In genomic region chr19:33804021-33804799, GRCh38 we compare ENCODE assay signal across 15 cellular contexts. TPM values are rescaled to one million over a fixed set of nuclear protein-coding genes. Genes with fewer than 3 reads are reported as not detected.
A peak's percentile ranks its signal among the peaks of the same experiment; 100 is the strongest.
DNase-seq lines count a peak whose midpoint lies in the region; ATAC-seq, FAIRE-seq and TF ChIP-seq lines count a peak whose summit lies in the region.
"Had no signal": no experiment of that assay in that cellular context is flagged by ENCODE, and none has a peak within 500 bp of the region (broad histone marks: within the 10 kb centered on the region; RNA-seq: fewer than 3 reads in every experiment).

No MANE protein-coding gene starts in this region.

- H3K4me2 ChIP-seq in trophoblast cell (ENCODE audit: low read length) = no peak overlapping the region
- H3K4me2 ChIP-seq: BLaER1 treated with 17β-estradiol and CSF1 and Interleukin-3, amounts not matched to agents 10 nM and 100 nM had no signal

- no peaks in the 10 kb centered on the region for H3K79me2 ChIP-seq in trophoblast cell (ENCODE audit: control insufficient read depth, insufficient read depth, low read length, poor library complexity)

- H3K18ac ChIP-seq in trophoblast cell (ENCODE audit: low read length) = no peak overlapping the region

- no peak overlapping the region for H4K8ac ChIP-seq in trophoblast cell (ENCODE audit: low read depth, low read length)

- FAIRE-seq in bronchial epithelial cell (lab: Jason Lieb, UNC) = no peak
- FAIRE-seq: frontal cortex, GM12878 had no signal

- H3K36me3 ChIP-seq in bronchial epithelial cell (ENCODE audit: control insufficient read depth, insufficient read depth, low read length) (peaks cover 32% of the 10 kb centered on the region), right atrium auricular region (no peaks in the 10 kb centered on the region), trophoblast cell (ENCODE audit: control insufficient read depth in 1 of 2, insufficient read depth in 2 of 2, low read length in 2 of 2) (peaks cover 64 to 71% of the 10 kb centered on the region in 2 experiments)

- H2BK12ac ChIP-seq in trophoblast cell (ENCODE audit: low read length) = no peak overlapping the region

- H4K91ac ChIP-seq in trophoblast cell (ENCODE audit: low read depth, low read length) = no peak overlapping the region

- H3K9ac ChIP-seq in trophoblast cell (ENCODE audit: low read length) = no peak overlapping the region

- WGBS in trophoblast cell (ENCODE audit: extremely low coverage, insufficient coverage, insufficient read length) = no CpG with 5 or more reads among the region's 10 CpGs

- H2BK120ac ChIP-seq in trophoblast cell (ENCODE audit: insufficient read depth, low read length, poor library complexity) = no peak overlapping the region

- H3K27me3 ChIP-seq in bronchial epithelial cell (ENCODE audit: control insufficient read depth, insufficient read depth, low read length) (no peaks in the 10 kb centered on the region), right atrium auricular region (no peaks in the 10 kb centered on the region), trophoblast cell (ENCODE audit: insufficient read depth, low read length) (no peaks in the 10 kb centered on the region)
- H3K27me3 ChIP-seq: BLaER1 treated with 17β-estradiol and CSF1 and Interleukin-3, amounts not matched to agents 10 nM and 100 nM had no signal

- no peak overlapping the region for H3K23ac ChIP-seq in trophoblast cell (ENCODE audit: low read length)

- no peak overlapping the region for H2AFZ ChIP-seq in trophoblast cell (ENCODE audit: insufficient read depth, low read length, poor library complexity)

- H3K9me3 ChIP-seq in right atrium auricular region (no peaks in the 10 kb centered on the region), trophoblast cell (ENCODE audit: insufficient read depth, low read depth, low read length) (peaks cover 3% of the 10 kb centered on the region)
- H3K9me3 ChIP-seq: BLaER1 treated with 17β-estradiol and CSF1 and Interleukin-3, amounts not matched to agents 10 nM and 100 nM had no signal

- no peak overlapping the region for H2AK5ac ChIP-seq in trophoblast cell (ENCODE audit: low read length)

- no peak overlapping the region for H2BK5ac ChIP-seq in trophoblast cell (ENCODE audit: low read depth, low read length, poor library complexity)

- H3K4me1 ChIP-seq in right atrium auricular region (peaks cover 0 to 47% of the 10 kb centered on the region in 2 donors), trophoblast cell (ENCODE audit: control insufficient read depth in 1 of 2, insufficient read depth in 2 of 2, low read length in 2 of 2) (peaks cover 9 to 14% of the 10 kb centered on the region in 2 experiments)

- DNase-seq in GM03348 (ENCODE audit: low spot score) (peak; percentile 52), bronchial epithelial cell (ENCODE audit: low read depth) (peak; percentile 86), right atrium auricular region (ENCODE audit: low spot score) (peak; percentile 87), sciatic nerve (ENCODE audit: low spot score) (peak; percentile 73), trophoblast cell (no peak), NAMALWA (ENCODE audit: low spot score) (no peak), COLO668 (lab: John Stamatoyannopoulos, UW; ENCODE audit: unreplicated experiment) (no peak)
- DNase-seq: activated B cell treated with CpG ODN at 0.5 μM for 24 hours; activated naive CD4-positive, alpha-beta T cell treated with anti-CD3 and anti-CD28 coated beads, Interleukin-2, amount 10 ng/mL, durations not matched to agents 7 days and 5 days had no signal

- H3K4ac ChIP-seq in trophoblast cell (ENCODE audit: low read depth, low read length) = no peak overlapping the region

- H4K12ac ChIP-seq in trophoblast cell (ENCODE audit: low read depth, low read length) = no peak overlapping the region

- TF ChIP-seq CTCF in bronchial epithelial cell (IDR thresholded peaks at IDR 0.05; ENCODE audit: insufficient read depth, low read length, severe bottlenecking) (no peak), right atrium auricular region (IDR thresholded peaks at IDR 0.05) (no peak)

- H3K14ac ChIP-seq in trophoblast cell (ENCODE audit: low read length) = no peak overlapping the region

- H3K27ac ChIP-seq in right atrium auricular region (peak overlapping the region; percentile 39 to 62), trophoblast cell (ENCODE audit: low read depth, low read length) (no peak overlapping the region)
- H3K27ac ChIP-seq: HL-60 had no signal

- intact Hi-C loops in sciatic nerve (cut with DNase I) = no loop called here

- ATAC-seq in sciatic nerve = peak; percentile 86
- ATAC-seq in GM19351 (IDR thresholded peaks at IDR 0.05; ENCODE audit: unreplicated experiment) = no peak
- ATAC-seq: GM12878; natural killer cell treated with Interleukin-12 subunit alpha and Interleukin-12 subunit beta and Interleukin-15 and Interleukin-18, amount 100 ng/mL, for 72 hours had no signal

- H3K79me1 ChIP-seq in trophoblast cell (ENCODE audit: low read length) = no peaks in the 10 kb centered on the region

- H3K4me3 ChIP-seq in bronchial epithelial cell (ENCODE audit: low read depth, low read length) (no peak overlapping the region), right atrium auricular region (no peak overlapping the region), trophoblast cell (ENCODE audit: low read depth, low read length) (no peak overlapping the region)
- H3K4me3 ChIP-seq: BLaER1 treated with 17β-estradiol and CSF1 and Interleukin-3, amounts not matched to agents 10 nM and 100 nM; GM12878 had no signal

RNA-seq across cellular contexts. Expression of gene KCTD15, which starts 7.5 kb away (rescaled TPM):
- total RNA-seq in bronchial epithelial cell (79.5 and 88.1 TPM in 2 replicates), right atrium auricular region (10 to 100 TPM in 1 of 2 donors, 1 to 10 TPM in 1; 8.6 to 24.4 TPM), sciatic nerve (20.4 TPM)
- polyA plus RNA-seq in trophoblast cell (2013) = 13.5 and 14.1 TPM in 2 replicates
- total RNA-seq: GM12878 had no signal
- polyA plus RNA-seq: GM12878 had no signal

Comparison
In these comparisons a context has a peak if more than half of its experiments do, and no peak if none do; other contexts are left out.
1. DNase-seq: peak in GM03348 (single experiment), bronchial epithelial cell (single experiment), right atrium auricular region (single experiment) and sciatic nerve (single experiment); none in trophoblast cell (0 of 2), NAMALWA (single experiment) and COLO668 (single experiment).